Comparison of ENCODE assay signal across 8 cellular contexts in genomic region chr4:41256131-41256739, GRCh38. TPM values are rescaled to one million over a fixed set of nuclear protein-coding genes. Genes with fewer than 3 reads are reported as not detected.
A peak's percentile ranks its signal among the peaks of the same experiment; 100 is the strongest.
DNase-seq lines count a peak whose midpoint lies in the region; ATAC-seq and TF ChIP-seq lines count a peak whose summit lies in the region.

No MANE protein-coding gene starts in this region.

- intact Hi-C loops in testis (cut with DNase I; ENCODE audit: low total_unique reads), result no loop called here

- no peak overlapping the region for H3K27ac ChIP-seq in iPS DF 6.9 (ENCODE audit: low read length)
- H3K27ac ChIP-seq in testis, result no peak overlapping the region

- H3K9me3 ChIP-seq in iPS DF 6.9 (ENCODE audit: control insufficient read depth, insufficient read depth, low read length) (no peaks in the 10 kb centered on the region), testis (no peaks in the 10 kb centered on the region)

- no peak for TF ChIP-seq POLR2A in testis (IDR thresholded peaks at IDR 0.05)

- WGBS in iPS DF 6.9 (ENCODE audit: insufficient coverage, insufficient read length), result no CpG with 5 or more reads among the region's 13 CpGs
- 25 to 26% methylated on average over 12 to 13 of the region's 13 CpGs for WGBS in testis, 2 donors

- TF ChIP-seq CTCF in testis (IDR thresholded peaks at IDR 0.05), result no peak

- DNase-seq in NCI-H510A treated with DMSO at 0.1 percent for 48 hours (lab: John Stamatoyannopoulos, UW) (peak; percentile 44), NCI-H510A (lab: John Stamatoyannopoulos, UW) (no peak), iPS DF 6.9 (ENCODE audit: low read depth, low spot score) (no peak), testis (no peak), retina (no peak)
- DNase-seq in activated CD4-positive, CD25-positive, alpha-beta regulatory T cell treated with anti-CD3 and anti-CD28 coated beads, Interleukin-2, amount 50 U/mL, for 72 hours, result no peak

- H3K4me1 ChIP-seq in iPS DF 6.9 (ENCODE audit: control insufficient read depth, insufficient read depth, low read length) (0 out of 2 replicates have a peak, but pooled peaks cover 3% of the 10 kb centered on the region), testis (peaks cover 5% of the 10 kb centered on the region)

- H3K36me3 ChIP-seq in iPS DF 6.9 (ENCODE audit: control insufficient read depth, insufficient read depth, low read length), result peaks cover 15% of the 10 kb centered on the region
- no peaks in the 10 kb centered on the region for H3K36me3 ChIP-seq in testis (ENCODE audit: low read depth, missing control alignments)

- H3K4me3 ChIP-seq in iPS DF 6.9 (ENCODE audit: low read length) (peak overlapping the region; percentile 71; the same call in 1 of the 2 replicates), testis (peak overlapping the region; percentile 53 to 70)

- H3K27me3 ChIP-seq in iPS DF 6.9 (ENCODE audit: control insufficient read depth, insufficient read depth, low read length) (no peaks in the 10 kb centered on the region), testis (no peaks in the 10 kb centered on the region)

- ATAC-seq in SK-N-SH treated with all-trans-retinoic acid at 6 μM for 48 hours, result peak; percentile 67
- ATAC-seq in HG03378 (IDR thresholded peaks at IDR 0.05; ENCODE audit: unreplicated experiment), result no peak

TF ChIP-seq in SK-N-SH treated with all-trans-retinoic acid at 6 μM for 48 hours, 23 proteins besides CTCF, POLR2A, EP300 and RAD21:
- TF ChIP-seq ZNF70 (CRISPR knock-in tag; IDR thresholded peaks at IDR 0.05), result no peak
- TF ChIP-seq POU6F1 (CRISPR knock-in tag; IDR thresholded peaks at IDR 0.05; ENCODE audit: borderline replicate concordance, low read depth), result no peak
- no peak for TF ChIP-seq TCF4 (CRISPR knock-in tag; IDR thresholded peaks at IDR 0.05; ENCODE audit: borderline replicate concordance)
- no peak for TF ChIP-seq ZFP3 (CRISPR knock-in tag; IDR thresholded peaks at IDR 0.05)
- no peak for TF ChIP-seq TOX (CRISPR knock-in tag; IDR thresholded peaks at IDR 0.05; ENCODE audit: borderline replicate concordance)
- TF ChIP-seq RARB (CRISPR knock-in tag; IDR thresholded peaks at IDR 0.05), result no peak
- no peak for TF ChIP-seq CSRNP3 (CRISPR knock-in tag; IDR thresholded peaks at IDR 0.05)
TF ChIP-seq in SK-N-SH treated with all-trans-retinoic acid at 6 μM for 48 hours: peak in this region for 0.

RNA-seq across cellular contexts. Expression of gene UCHL1, which starts 0.5 kb away (rescaled TPM):
- 10 to 100 TPM; 84.2 to 87.5 TPM for total RNA-seq in testis
- 57.4 TPM for polyA plus RNA-seq in testis (ENCODE audit: insufficient read depth, low read depth, low replicate concordance)

RNA-seq across cellular contexts. Expression of gene APBB2, which starts 41.9 kb away (rescaled TPM):
- total RNA-seq in testis, result 10 to 100 TPM; 59.8 to 77.9 TPM
- 19.7 TPM for polyA plus RNA-seq in testis (ENCODE audit: insufficient read depth, low read depth, low replicate concordance)
